Comparison of ENCODE assay signal across 28 cellular contexts in the genomic region with DNA sequence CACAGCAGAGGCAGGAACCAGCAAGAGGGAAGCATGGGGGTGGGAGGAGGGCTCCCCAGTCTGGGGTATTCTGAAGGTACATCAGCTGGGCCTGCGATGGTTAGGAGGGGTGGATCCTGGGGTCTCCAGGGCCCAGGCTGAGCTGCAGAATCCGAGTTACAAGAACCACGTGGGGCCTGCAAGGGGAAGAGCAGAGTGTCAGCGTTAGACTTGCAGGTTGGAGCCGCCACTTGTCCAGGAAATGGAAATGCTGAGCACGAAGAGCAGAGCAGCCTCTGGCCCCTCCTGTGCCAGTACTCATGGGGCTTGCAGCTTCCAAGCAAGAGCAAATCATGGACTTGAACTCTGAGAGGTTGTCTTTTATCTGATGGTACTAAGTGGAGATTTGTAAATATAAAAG.
"Had no signal": no experiment of that assay in that cellular context is flagged by ENCODE, and none has a peak within 500 bp of the region (broad histone marks: within the 10 kb centered on the region; RNA-seq: fewer than 3 reads in every experiment).

No MANE protein-coding gene starts in this region.

- H3K4me1 ChIP-seq: adrenal gland, body of pancreas, breast epithelium had no signal

- H3K9me3 ChIP-seq: body of pancreas had no signal

- H3K27ac ChIP-seq: adrenal gland, body of pancreas, brain microvascular endothelial cell, breast epithelium, VCaP had no signal

- H3K36me3 ChIP-seq: adrenal gland, brain microvascular endothelial cell, breast epithelium had no signal

- H3K27me3 ChIP-seq: adrenal gland, body of pancreas, brain microvascular endothelial cell had no signal

- DNase-seq: activated B cell treated with CpG ODN at 0.5 μM for 24 hours; activated CD4-positive, alpha-beta memory T cell treated with anti-CD3 and anti-CD28 coated beads for 36 hours; activated CD4-positive, alpha-beta T cell treated with anti-CD3 and anti-CD28 coated beads for 4 hours; activated CD4-positive, alpha-beta T cell treated with anti-CD3 and anti-CD28 coated beads, Interleukin-2, amount 10 ng/mL, durations not matched to agents 24 days and 14 days; activated CD4-positive, alpha-beta T cell treated with anti-CD3 and anti-CD28 coated beads, Interleukin-2, amount 50 U/mL, for 1 hour; activated CD4-positive, alpha-beta T cell treated with anti-CD3 and anti-CD28 coated beads, Interleukin-2, amount 50 U/mL, for 4 hours; activated CD4-positive, CD25-positive, alpha-beta regulatory T cell treated with anti-CD3 and anti-CD28 coated beads, Interleukin-2, amount 50 U/mL, for 72 hours; activated CD8-positive, alpha-beta memory T cell treated with anti-CD3 and anti-CD28 coated beads, Interleukin-2, amount 50 U/mL, for 4 hours; activated CD8-positive, alpha-beta T cell treated with anti-CD3 and anti-CD28 coated beads for 36 hours; activated effector memory CD4-positive, alpha-beta T cell treated with anti-CD3 and anti-CD28 coated beads, Interleukin-2, amount 50 U/mL, for 16 hours; activated gamma-delta T cell treated with Interleukin-2 at 50 U/mL for 16 hours; activated naive CD4-positive, alpha-beta T cell; activated naive CD4-positive, alpha-beta T cell treated with anti-CD3 and anti-CD28 coated beads for 36 hours; activated naive CD4-positive, alpha-beta T cell treated with anti-CD3 and anti-CD28 coated beads, Interleukin-2, amount 50 U/mL, for 16 hours; activated naive CD8-positive, alpha-beta T cell treated with anti-CD3 and anti-CD28 coated beads for 36 hours; activated T-cell treated with anti-CD3 and anti-CD28 coated beads for 4 hours; activated T-cell treated with anti-CD3 and anti-CD28 coated beads, Interleukin-2, amount 50 U/mL, for 1 hour; activated T-cell treated with anti-CD3 and anti-CD28 coated beads, Interleukin-2, amount 50 U/mL, for 4 hours; activated T-cell treated with anti-CD3 and anti-CD28 coated beads, Interleukin-2, amount 50 U/mL, for 72 hours; adrenal gland; amniotic stem cell; body of pancreas; brain microvascular endothelial cell; central memory CD4-positive, alpha-beta T cell; T-helper 2 cell; T-helper 9 cell had no signal

- H3K4me3 ChIP-seq: adrenal gland, body of pancreas, breast epithelium had no signal
